In the genomic region with DNA sequence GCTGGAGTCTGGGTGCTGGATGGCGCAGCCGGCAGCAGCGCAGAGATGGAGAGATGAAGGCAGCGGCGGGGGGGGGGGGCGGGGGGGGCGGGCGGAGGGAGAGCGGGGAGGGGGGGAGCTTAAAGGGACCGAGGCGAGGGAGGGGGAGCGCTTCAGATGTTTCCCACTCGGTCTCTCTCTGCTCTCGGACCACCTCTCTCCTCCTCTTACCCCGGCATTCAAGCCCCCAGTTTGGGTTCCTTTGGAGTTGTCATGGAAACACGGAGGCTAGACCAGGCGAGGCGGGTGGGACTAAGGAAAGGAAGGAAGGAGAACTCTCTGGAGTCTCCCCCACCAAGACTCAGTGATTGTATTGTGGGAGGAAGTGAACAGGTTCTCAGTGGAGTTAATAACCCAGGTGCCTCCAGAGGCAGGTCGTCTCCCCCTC, we compare ENCODE assay signal across 1 cellular context.
TF ChIP-seq lines count a peak whose summit lies in the region.

A gene (minus strand): TSS at position 55 of the 427 bp plus-strand sequence. CDS start 112 bp downstream, outside the sequence.

TF ChIP-seq in IMR-90, 13 proteins besides CTCF, POLR2A, EP300 and RAD21 (continued from another document):
- TF ChIP-seq, protein P1, sequence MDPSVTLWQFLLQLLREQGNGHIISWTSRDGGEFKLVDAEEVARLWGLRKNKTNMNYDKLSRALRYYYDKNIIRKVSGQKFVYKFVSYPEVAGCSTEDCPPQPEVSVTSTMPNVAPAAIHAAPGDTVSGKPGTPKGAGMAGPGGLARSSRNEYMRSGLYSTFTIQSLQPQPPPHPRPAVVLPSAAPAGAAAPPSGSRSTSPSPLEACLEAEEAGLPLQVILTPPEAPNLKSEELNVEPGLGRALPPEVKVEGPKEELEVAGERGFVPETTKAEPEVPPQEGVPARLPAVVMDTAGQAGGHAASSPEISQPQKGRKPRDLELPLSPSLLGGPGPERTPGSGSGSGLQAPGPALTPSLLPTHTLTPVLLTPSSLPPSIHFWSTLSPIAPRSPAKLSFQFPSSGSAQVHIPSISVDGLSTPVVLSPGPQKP (IDR thresholded peaks at IDR 0.05; ENCODE audit: borderline replicate concordance, low read depth, low read length) = no peak
- TF ChIP-seq, protein P2, sequence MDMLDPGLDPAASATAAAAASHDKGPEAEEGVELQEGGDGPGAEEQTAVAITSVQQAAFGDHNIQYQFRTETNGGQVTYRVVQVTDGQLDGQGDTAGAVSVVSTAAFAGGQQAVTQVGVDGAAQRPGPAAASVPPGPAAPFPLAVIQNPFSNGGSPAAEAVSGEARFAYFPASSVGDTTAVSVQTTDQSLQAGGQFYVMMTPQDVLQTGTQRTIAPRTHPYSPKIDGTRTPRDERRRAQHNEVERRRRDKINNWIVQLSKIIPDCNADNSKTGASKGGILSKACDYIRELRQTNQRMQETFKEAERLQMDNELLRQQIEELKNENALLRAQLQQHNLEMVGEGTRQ (IDR thresholded peaks at IDR 0.05; ENCODE audit: low read depth, low read length) = no peak
- TF ChIP-seq MAZ (IDR thresholded peaks at IDR 0.05; ENCODE audit: borderline replicate concordance, low read depth, low read length) = no peak
